ENCODE assay signal across 8 cellular contexts in the genomic region with DNA sequence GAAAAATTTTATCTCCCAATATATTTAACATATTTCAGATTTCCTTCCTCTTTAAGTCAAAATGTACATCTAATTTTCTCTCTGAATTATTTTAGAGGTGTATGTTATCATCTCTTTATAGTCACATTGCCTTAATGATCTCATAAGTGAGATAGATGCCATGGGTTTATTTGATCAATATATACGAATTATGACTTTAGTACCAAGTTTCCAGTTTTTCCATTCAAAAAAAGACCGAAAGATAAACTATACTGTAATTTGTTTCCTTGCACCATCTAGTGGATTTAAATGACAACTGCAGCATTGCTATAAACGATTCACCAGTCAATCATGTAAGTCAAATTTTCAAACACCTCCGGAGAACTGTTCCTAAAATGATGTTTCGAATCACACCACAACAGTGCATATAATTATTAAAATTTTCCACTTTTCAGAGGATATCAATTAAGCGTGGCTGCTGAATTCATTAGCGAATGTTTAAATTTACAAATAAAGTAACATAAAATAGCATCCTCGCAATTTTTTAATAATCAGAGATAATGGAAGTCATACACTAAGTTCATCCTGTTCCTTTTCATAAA. TPM values are rescaled to one million over a fixed set of nuclear protein-coding genes. Genes with fewer than 3 reads are reported as not detected.
DNase-seq lines count a peak whose midpoint lies in the region; ATAC-seq lines count a peak whose summit lies in the region.

No MANE protein-coding gene starts in this region.

- H3K36me3 Mint-ChIP-seq in T-helper 2 cell treated with Interferon-gamma antibody and Interleukin-4, amounts not matched to agents 5 μg/mL and 100 μg/mL, for 36 hours (ENCODE audit: low read depth): peaks cover 39% of the 10 kb centered on the region

- peak overlapping the region; percentile 87 for H3K4me3 Mint-ChIP-seq in T-helper 2 cell treated with Interferon-gamma antibody and Interleukin-4, amounts not matched to agents 5 μg/mL and 100 μg/mL, for 36 hours

- peak; percentile 35 for DNase-seq in Ammon's horn (ENCODE audit: low spot score)
- peak; percentile 55 for DNase-seq in NCI-H1694 (lab: John Stamatoyannopoulos, UW)
- DNase-seq in T-helper 2 cell treated with Interferon-gamma antibody and Interleukin-4, amounts not matched to agents 5 μg/mL and 100 μg/mL, for 36 hours (ENCODE audit: low spot score): no peak
- peak; percentile 68 for DNase-seq in myocyte (ENCODE audit: low read depth)
- no peak for DNase-seq in HK-2 (ENCODE audit: unreplicated experiment)

- no peaks in the 10 kb centered on the region for H3K27me3 Mint-ChIP-seq in T-helper 2 cell treated with Interferon-gamma antibody and Interleukin-4, amounts not matched to agents 5 μg/mL and 100 μg/mL, for 36 hours (ENCODE audit: low read depth)

- peaks cover 37% of the 10 kb centered on the region for H3K4me1 Mint-ChIP-seq in T-helper 2 cell treated with Interferon-gamma antibody and Interleukin-4, amounts not matched to agents 5 μg/mL and 100 μg/mL, for 36 hours (ENCODE audit: low read depth)

- H3K27ac Mint-ChIP-seq in T-helper 2 cell treated with Interferon-gamma antibody and Interleukin-4, amounts not matched to agents 5 μg/mL and 100 μg/mL, for 36 hours: peak overlapping the region; percentile 97

- H3K9me3 Mint-ChIP-seq in T-helper 2 cell treated with Interferon-gamma antibody and Interleukin-4, amounts not matched to agents 5 μg/mL and 100 μg/mL, for 36 hours: no peaks in the 10 kb centered on the region

- ATAC-seq in GM18517 (IDR thresholded peaks at IDR 0.05; ENCODE audit: unreplicated experiment) (peak; percentile 72), HG02981 (IDR thresholded peaks at IDR 0.05; ENCODE audit: unreplicated experiment) (peak; percentile 53), esophagus mucosa (peak; percentile 44)

RNA-seq across cellular contexts. Expression of a gene that starts 0.4 kb away (rescaled TPM):
- total RNA-seq in esophagus mucosa (14.3 TPM), myocyte (31.8 and 35.9 TPM in 2 replicates)
- polyA plus RNA-seq in myocyte (2012): 20.0 TPM

Comparison
In these comparisons a context has a peak if more than half of its experiments do, and no peak if none do; other contexts are left out.
1. DNase-seq: peak in Ammon's horn (single experiment), NCI-H1694 (single experiment) and myocyte (single experiment); none in T-helper 2 cell treated with Interferon-gamma antibody and Interleukin-4, amounts not matched to agents 5 μg/mL and 100 μg/mL, for 36 hours (single experiment) and HK-2 (single experiment).
2. Peak in every context shown above with its lines, with median percentiles within 50 percentile points of each other: ATAC-seq.